8 cellular contexts compared by ENCODE assay signal in the genomic region with DNA sequence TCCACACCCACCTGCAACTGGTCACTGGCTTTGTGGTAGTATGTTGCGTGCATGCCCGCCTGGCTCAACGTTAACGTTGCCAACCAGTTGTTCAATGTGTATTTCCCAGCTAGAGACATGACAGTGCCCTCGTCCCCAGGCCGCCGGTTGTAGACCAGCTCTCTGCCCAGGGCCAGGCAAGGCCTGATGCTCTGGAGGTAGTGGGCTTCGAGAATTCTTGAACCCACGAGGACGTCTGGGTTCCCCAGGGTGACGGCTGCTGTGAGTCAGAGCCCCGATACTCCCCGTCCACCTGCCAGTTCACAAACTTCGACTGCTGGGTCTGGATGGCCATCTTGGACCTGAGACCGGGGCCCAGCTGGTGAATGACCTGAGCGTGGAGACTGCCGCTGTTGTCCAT.
DNase-seq lines count a peak whose midpoint lies in the region; ATAC-seq and TF ChIP-seq lines count a peak whose summit lies in the region.
"Not testable (repeated sequence)": the region's sequence is repeated elsewhere in the genome, so short reads cannot be mapped to it uniquely, and the experiment has no call there.

No MANE protein-coding gene starts in this region.

- H3K4me1 Mint-ChIP-seq in activated CD4-positive, alpha-beta T cell treated with anti-CD3 and anti-CD28 coated beads, Interleukin-2, amount 10 ng/mL, durations not matched to agents 24 days and 14 days; osteocyte (ENCODE audit: unreplicated experiment): not testable (repeated sequence)

- not testable (repeated sequence) for H3K36me3 Mint-ChIP-seq in activated CD4-positive, alpha-beta T cell treated with anti-CD3 and anti-CD28 coated beads, Interleukin-2, amount 10 ng/mL, durations not matched to agents 24 days and 14 days (ENCODE audit: low read depth); osteocyte (ENCODE audit: unreplicated experiment)

- not testable (repeated sequence) for H3K9me3 ChIP-seq in BE2C, left lung

- not testable (repeated sequence) for H3K36me3 ChIP-seq in BE2C, left lung

- H3K9me3 Mint-ChIP-seq in activated CD4-positive, alpha-beta T cell treated with anti-CD3 and anti-CD28 coated beads, Interleukin-2, amount 10 ng/mL, durations not matched to agents 24 days and 14 days; osteocyte (ENCODE audit: unreplicated experiment): not testable (repeated sequence)

- intact Hi-C loops in activated CD4-positive, alpha-beta T cell treated with anti-CD3 and anti-CD28 coated beads, Interleukin-2, amount 10 ng/mL, durations not matched to agents 24 days and 14 days (cut with micrococcal nuclease); left cardiac atrium (cut with DNase I); left lung (cut with DNase I): not testable (repeated sequence)

- DNase-seq in BE2C, result peak; percentile 6
- DNase-seq in activated CD4-positive, alpha-beta T cell treated with anti-CD3 and anti-CD28 coated beads, Interleukin-2, amount 10 ng/mL, durations not matched to agents 24 days and 14 days, result peak; percentile 54
- peak; percentile 1 for DNase-seq in activated naive CD4-positive, alpha-beta T cell treated with Interleukin-2 at 50 U/mL for 16 hours
- peak; percentile 2 for DNase-seq in effector CD4-positive, alpha-beta T cell
- DNase-seq in left cardiac atrium, result peak; percentile 19
- DNase-seq in left lung, result peak; percentile 27 to 82
- peak; percentile 90 for DNase-seq in osteocyte (ENCODE audit: extremely low spot score, unreplicated experiment)
- DNase-seq in stimulated activated CD4-positive, alpha-beta T cell treated with anti-CD3 and anti-CD28 coated beads, Interleukin-4, amount 100 ng/mL, for 24 hours, result peak; percentile 2

- H3K4me3 Mint-ChIP-seq in activated CD4-positive, alpha-beta T cell treated with anti-CD3 and anti-CD28 coated beads, Interleukin-2, amount 10 ng/mL, durations not matched to agents 24 days and 14 days; osteocyte (ENCODE audit: unreplicated experiment): not testable (repeated sequence)

- not testable (repeated sequence) for H3K4me3 ChIP-seq in BE2C (ENCODE audit: low read depth, low read length); left lung

- not testable (repeated sequence) for H3K27ac Mint-ChIP-seq in activated CD4-positive, alpha-beta T cell treated with anti-CD3 and anti-CD28 coated beads, Interleukin-2, amount 10 ng/mL, durations not matched to agents 24 days and 14 days; osteocyte (ENCODE audit: unreplicated experiment)

- not testable (repeated sequence) for H3K27me3 ChIP-seq in BE2C, left lung

- TF ChIP-seq CTCF in BE2C (IDR thresholded peaks at IDR 0.05; ENCODE audit: low read depth, low read length); left lung (IDR thresholded peaks at IDR 0.05); osteocyte (IDR thresholded peaks at IDR 0.05): not testable (repeated sequence)

- H3K27me3 Mint-ChIP-seq in activated CD4-positive, alpha-beta T cell treated with anti-CD3 and anti-CD28 coated beads, Interleukin-2, amount 10 ng/mL, durations not matched to agents 24 days and 14 days; osteocyte (ENCODE audit: unreplicated experiment): not testable (repeated sequence)

- ATAC-seq in left cardiac atrium, result peak in 1 of 2 donors; percentile 45
- ATAC-seq in left lung, result not testable (repeated sequence)

- H3K27ac ChIP-seq in left lung, result not testable (repeated sequence)

- not testable (repeated sequence) for H3K4me1 ChIP-seq in BE2C, left lung

Comparison
In these comparisons a context has a peak if more than half of its experiments do, and no peak if none do; other contexts are left out.
1. DNase-seq: peak in every context shown above with its lines; median percentile 90 in osteocyte; 54 in left lung; 54 in activated CD4-positive, alpha-beta T cell treated with anti-CD3 and anti-CD28 coated beads, Interleukin-2, amount 10 ng/mL, durations not matched to agents 24 days and 14 days; 19 in left cardiac atrium; 6 in BE2C; 2 in effector CD4-positive, alpha-beta T cell; 2 in stimulated activated CD4-positive, alpha-beta T cell treated with anti-CD3 and anti-CD28 coated beads, Interleukin-4, amount 100 ng/mL, for 24 hours; 1 in activated naive CD4-positive, alpha-beta T cell treated with Interleukin-2 at 50 U/mL for 16 hours.